32 cellular contexts compared by ENCODE assay signal in the genomic region with DNA sequence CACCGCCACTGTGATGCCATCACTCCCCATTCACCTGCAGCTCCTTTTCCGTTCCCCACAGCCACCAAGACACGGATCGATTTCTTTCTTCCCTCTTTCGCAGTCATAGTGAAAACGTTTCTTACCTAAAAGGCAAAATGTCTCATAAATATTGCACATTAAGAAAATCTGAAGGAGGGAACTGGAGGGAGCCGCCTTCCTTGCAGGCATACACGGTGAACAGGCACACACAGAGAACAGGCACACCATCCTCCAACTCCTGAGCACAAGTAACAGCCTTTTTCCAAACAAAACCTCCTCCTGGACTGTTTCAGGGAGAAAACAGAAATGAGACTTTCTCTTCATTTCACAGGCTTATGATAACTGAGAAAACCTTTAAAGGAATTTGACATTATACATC.
"Had no signal": no experiment of that assay in that cellular context is flagged by ENCODE, and none has a peak within 500 bp of the region (broad histone marks: within the 10 kb centered on the region; RNA-seq: fewer than 3 reads in every experiment).

No MANE protein-coding gene starts in this region.

- H3K4me1 Mint-ChIP-seq: activated B cell treated with CpG ODN at 0.5 μM for 24 hours; activated CD4-positive, alpha-beta memory T cell treated with anti-CD3 and anti-CD28 coated beads, Interleukin-2, amount 10 ng/mL, durations not matched to agents 7 days and 5 days; activated CD4-positive, alpha-beta T cell treated with anti-CD3 and anti-CD28 coated beads, Interleukin-2, amount 10 ng/mL, durations not matched to agents 24 days and 14 days; activated CD8-positive, alpha-beta memory T cell treated with anti-CD3 and anti-CD28 coated beads, Interleukin-2, amount 10 ng/mL, durations not matched to agents 7 days and 5 days; activated naive CD8-positive, alpha-beta T cell treated with anti-CD3 and anti-CD28 coated beads, Interleukin-2, amount 10 ng/mL, durations not matched to agents 7 days and 5 days; activated naive CD8-positive, alpha-beta T cell treated with anti-CD3 and anti-CD28 coated beads, Interleukin-2, amount 50 U/mL, for 24 hours; brain had no signal

- H3K4me3 Mint-ChIP-seq: activated B cell treated with CpG ODN at 0.5 μM for 24 hours; activated CD4-positive, alpha-beta memory T cell treated with anti-CD3 and anti-CD28 coated beads, Interleukin-2, amount 10 ng/mL, durations not matched to agents 7 days and 5 days; activated CD4-positive, alpha-beta T cell treated with anti-CD3 and anti-CD28 coated beads, Interleukin-2, amount 10 ng/mL, durations not matched to agents 24 days and 14 days; activated CD8-positive, alpha-beta memory T cell treated with anti-CD3 and anti-CD28 coated beads, Interleukin-2, amount 10 ng/mL, durations not matched to agents 7 days and 5 days; activated CD8-positive, alpha-beta T cell treated with anti-CD3 and anti-CD28 coated beads, Interleukin-2, amount 10 ng/mL, durations not matched to agents 7 days and 5 days; activated naive CD4-positive, alpha-beta T cell treated with anti-CD3 and anti-CD28 coated beads for 36 hours; activated naive CD8-positive, alpha-beta T cell; activated naive CD8-positive, alpha-beta T cell treated with anti-CD3 and anti-CD28 coated beads, Interleukin-2, amount 10 ng/mL, durations not matched to agents 7 days and 5 days; activated naive CD8-positive, alpha-beta T cell treated with anti-CD3 and anti-CD28 coated beads, Interleukin-2, amount 50 U/mL, for 24 hours; brain; central memory CD8-positive, alpha-beta T cell; T-helper 1 cell treated with Interleukin-12 subunit alpha and Interleukin-12 subunit beta and Interleukin-4 antibody, amounts not matched to agents 30 μg/mL and 1 μg/mL, for 36 hours; T-helper 2 cell treated with Interferon-gamma antibody and Interleukin-4, amounts not matched to agents 5 μg/mL and 100 μg/mL, for 36 hours had no signal

- H3K9me3 ChIP-seq: ascending aorta had no signal

- H3K27ac ChIP-seq: ascending aorta, cardiac muscle cell, VCaP had no signal

- H3K4me3 ChIP-seq: ascending aorta, cardiac muscle cell had no signal

- H3K9me3 Mint-ChIP-seq: activated B cell treated with CpG ODN at 0.5 μM for 24 hours; activated CD4-positive, alpha-beta memory T cell treated with anti-CD3 and anti-CD28 coated beads, Interleukin-2, amount 10 ng/mL, durations not matched to agents 7 days and 5 days; activated CD4-positive, alpha-beta T cell treated with anti-CD3 and anti-CD28 coated beads, Interleukin-2, amount 10 ng/mL, durations not matched to agents 24 days and 14 days; activated naive CD4-positive, alpha-beta T cell treated with anti-CD3 and anti-CD28 coated beads for 36 hours; activated naive CD8-positive, alpha-beta T cell treated with anti-CD3 and anti-CD28 coated beads, Interleukin-2, amount 10 ng/mL, durations not matched to agents 7 days and 5 days; activated naive CD8-positive, alpha-beta T cell treated with anti-CD3 and anti-CD28 coated beads, Interleukin-2, amount 50 U/mL, for 24 hours; activated T-helper 2 cell treated with anti-CD3 and anti-CD28 coated beads, Interferon-gamma antibody, Interleukin-2, Interleukin-4, amounts not matched to agents 10 μg/mL and 5 μg/mL and 100 μg/mL, durations not matched to agents 14 hours and 24 hours and 36 hours; central memory CD8-positive, alpha-beta T cell; T-helper 1 cell treated with Interleukin-12 subunit alpha and Interleukin-12 subunit beta and Interleukin-4 antibody, amounts not matched to agents 30 μg/mL and 1 μg/mL, for 36 hours; T-helper 2 cell treated with Interferon-gamma antibody and Interleukin-4, amounts not matched to agents 5 μg/mL and 100 μg/mL, for 36 hours had no signal

- H3K27me3 Mint-ChIP-seq: activated B cell treated with CpG ODN at 0.5 μM for 24 hours; activated CD4-positive, alpha-beta memory T cell treated with anti-CD3 and anti-CD28 coated beads, Interleukin-2, amount 10 ng/mL, durations not matched to agents 7 days and 5 days; activated CD4-positive, alpha-beta T cell treated with anti-CD3 and anti-CD28 coated beads, Interleukin-2, amount 10 ng/mL, durations not matched to agents 24 days and 14 days; activated CD8-positive, alpha-beta memory T cell treated with anti-CD3 and anti-CD28 coated beads, Interleukin-2, amount 10 ng/mL, durations not matched to agents 7 days and 5 days; activated naive CD8-positive, alpha-beta T cell; activated naive CD8-positive, alpha-beta T cell treated with anti-CD3 and anti-CD28 coated beads, Interleukin-2, amount 10 ng/mL, durations not matched to agents 7 days and 5 days; activated naive CD8-positive, alpha-beta T cell treated with anti-CD3 and anti-CD28 coated beads, Interleukin-2, amount 50 U/mL, for 24 hours; brain; central memory CD8-positive, alpha-beta T cell had no signal

- H3K4me1 ChIP-seq: ascending aorta had no signal

- DNase-seq: activated B cell treated with CpG ODN at 0.5 μM for 24 hours; activated CD4-positive, alpha-beta memory T cell treated with anti-CD3 and anti-CD28 coated beads, Interleukin-2, amount 10 ng/mL, durations not matched to agents 7 days and 5 days; activated CD4-positive, alpha-beta T cell treated with anti-CD3 and anti-CD28 coated beads for 4 hours; activated CD4-positive, alpha-beta T cell treated with anti-CD3 and anti-CD28 coated beads, Interleukin-2, amount 10 ng/mL, durations not matched to agents 24 days and 14 days; activated CD4-positive, alpha-beta T cell treated with anti-CD3 and anti-CD28 coated beads, Interleukin-2, amount 50 U/mL, for 1 hour; activated CD4-positive, alpha-beta T cell treated with anti-CD3 and anti-CD28 coated beads, Interleukin-2, amount 50 U/mL, for 48 hours; activated CD4-positive, CD25-positive, alpha-beta regulatory T cell treated with anti-CD3 and anti-CD28 coated beads, Interleukin-2, amount 50 U/mL, for 72 hours; activated CD8-positive, alpha-beta memory T cell treated with anti-CD3 and anti-CD28 coated beads for 24 hours; activated CD8-positive, alpha-beta memory T cell treated with anti-CD3 and anti-CD28 coated beads, Interleukin-2, amount 10 ng/mL, durations not matched to agents 7 days and 5 days; activated CD8-positive, alpha-beta memory T cell treated with anti-CD3 and anti-CD28 coated beads, Interleukin-2, amount 50 U/mL, for 48 hours; activated CD8-positive, alpha-beta T cell treated with anti-CD3 and anti-CD28 coated beads, Interleukin-2, amount 10 ng/mL, durations not matched to agents 7 days and 5 days; activated effector memory CD4-positive, alpha-beta T cell treated with Interleukin-2 at 50 U/mL for 16 hours; activated gamma-delta T cell; activated naive CD4-positive, alpha-beta T cell treated with anti-CD3 and anti-CD28 coated beads for 36 hours; activated naive CD4-positive, alpha-beta T cell treated with anti-CD3 and anti-CD28 coated beads, Interleukin-2, amount 50 U/mL, for 16 hours; activated naive CD8-positive, alpha-beta T cell treated with anti-CD3 and anti-CD28 coated beads, Interleukin-2, amount 10 ng/mL, durations not matched to agents 7 days and 5 days; activated naive CD8-positive, alpha-beta T cell treated with anti-CD3 and anti-CD28 coated beads, Interleukin-2, amount 50 U/mL, for 24 hours; activated T-cell treated with anti-CD3 and anti-CD28 coated beads, Interleukin-2, amount 50 U/mL, for 48 hours; amygdala; cerebellar nuclear complex; T-helper 1 cell; T-helper 2 cell; T-helper 9 cell had no signal

- H3K27me3 ChIP-seq: ascending aorta, cardiac muscle cell had no signal

- H3K27ac Mint-ChIP-seq: activated B cell treated with CpG ODN at 0.5 μM for 24 hours; activated CD4-positive, alpha-beta memory T cell treated with anti-CD3 and anti-CD28 coated beads, Interleukin-2, amount 10 ng/mL, durations not matched to agents 7 days and 5 days; activated CD4-positive, alpha-beta T cell treated with anti-CD3 and anti-CD28 coated beads, Interleukin-2, amount 10 ng/mL, durations not matched to agents 24 days and 14 days; activated CD8-positive, alpha-beta memory T cell treated with anti-CD3 and anti-CD28 coated beads, Interleukin-2, amount 10 ng/mL, durations not matched to agents 7 days and 5 days; activated CD8-positive, alpha-beta T cell treated with anti-CD3 and anti-CD28 coated beads, Interleukin-2, amount 10 ng/mL, durations not matched to agents 7 days and 5 days; activated naive CD4-positive, alpha-beta T cell treated with anti-CD3 and anti-CD28 coated beads for 36 hours; activated naive CD8-positive, alpha-beta T cell; activated naive CD8-positive, alpha-beta T cell treated with anti-CD3 and anti-CD28 coated beads, Interleukin-2, amount 10 ng/mL, durations not matched to agents 7 days and 5 days; activated naive CD8-positive, alpha-beta T cell treated with anti-CD3 and anti-CD28 coated beads, Interleukin-2, amount 50 U/mL, for 24 hours; activated T-helper 2 cell treated with anti-CD3 and anti-CD28 coated beads, Interferon-gamma antibody, Interleukin-2, Interleukin-4, amounts not matched to agents 10 μg/mL and 5 μg/mL and 100 μg/mL, durations not matched to agents 14 hours and 24 hours and 36 hours; brain; T-helper 1 cell treated with Interleukin-12 subunit alpha and Interleukin-12 subunit beta and Interleukin-4 antibody, amounts not matched to agents 30 μg/mL and 1 μg/mL, for 36 hours; T-helper 2 cell treated with Interferon-gamma antibody and Interleukin-4, amounts not matched to agents 5 μg/mL and 100 μg/mL, for 36 hours had no signal
